In the genomic region with DNA sequence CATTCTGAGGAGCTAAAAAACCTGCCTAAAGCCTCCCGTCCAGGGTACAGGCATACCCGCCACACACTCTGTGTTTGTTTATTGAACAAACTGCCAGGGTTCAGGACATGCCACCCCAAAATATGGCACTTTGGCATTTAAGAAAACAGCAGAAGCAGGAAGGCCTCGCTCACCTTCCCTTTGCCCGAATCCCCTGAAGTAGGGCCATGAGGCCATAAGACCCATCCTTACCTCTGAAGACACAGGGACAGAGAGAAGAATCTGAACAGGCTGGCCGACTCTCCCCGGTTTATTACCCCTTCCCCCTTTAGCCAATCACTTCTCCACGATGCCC, we compare ENCODE assay signal across 20 cellular contexts. TPM values are rescaled to one million over a fixed set of nuclear protein-coding genes. Genes with fewer than 3 reads are reported as not detected.
"Had no signal": no experiment of that assay in that cellular context is flagged by ENCODE, and none has a peak within 500 bp of the region (broad histone marks: within the 10 kb centered on the region; RNA-seq: fewer than 3 reads in every experiment).

No MANE protein-coding gene starts in this region.

- H3K27ac Mint-ChIP-seq: activated naive CD8-positive, alpha-beta T cell; memory B cell; T-cell had no signal

- H3K36me3 Mint-ChIP-seq: activated naive CD8-positive, alpha-beta T cell; memory B cell; naive thymus-derived CD8-positive, alpha-beta T cell; T-cell had no signal

- H3K36me3 ChIP-seq: brain microvascular endothelial cell, left ventricle myocardium inferior, tibial nerve, WERI-Rb-1 had no signal

- H3K27ac ChIP-seq: brain microvascular endothelial cell, left ventricle myocardium inferior, skin epidermis, tibial nerve, WERI-Rb-1 had no signal

- ATAC-seq: naive thymus-derived CD8-positive, alpha-beta T cell; T-cell had no signal

- H3K9me3 ChIP-seq: left ventricle myocardium inferior, tibial nerve had no signal

- H3K9me3 Mint-ChIP-seq: dendritic cell treated with granulocyte-macrophage colony-stimulating factor and Interleukin-4, amounts not matched to agents 40 ng/mL and 50 ng/mL, for 4 days; memory B cell; naive thymus-derived CD8-positive, alpha-beta T cell; T-cell had no signal

- DNase-seq: activated CD4-positive, alpha-beta T cell treated with anti-CD3 and anti-CD28 coated beads, Interleukin-2, amount 50 U/mL, for 48 hours; brain microvascular endothelial cell; effector memory CD4-positive, alpha-beta T cell; foreskin fibroblast; glutamatergic neuron; left ventricle myocardium inferior; naive thymus-derived CD8-positive, alpha-beta T cell; nucleus accumbens; stimulated activated CD4-positive, alpha-beta T cell treated with anti-CD3 and anti-CD28 coated beads, Interleukin-15, amount 100 ng/mL, for 24 hours; stimulated activated CD4-positive, alpha-beta T cell treated with anti-CD3 and anti-CD28 coated beads, Interleukin-4, amount 100 ng/mL, for 1 hour; stimulated activated naive CD4-positive, alpha-beta T cell treated with Interleukin-2 at 50 U/mL for 16 hours; substantia nigra; WERI-Rb-1 had no signal

RNA-seq across cellular contexts. Expression of gene NEURL3, which starts 1.7 kb away (rescaled TPM):
- total RNA-seq: cerebellum, left ventricle myocardium inferior had no signal
